8 cellular contexts compared by ENCODE assay signal in genomic region chr3:187750041-187750512, GRCh38. TPM values are rescaled to one million over a fixed set of nuclear protein-coding genes. Genes with fewer than 3 reads are reported as not detected.
DNase-seq lines count a peak whose midpoint lies in the region; ATAC-seq and TF ChIP-seq lines count a peak whose summit lies in the region.

No MANE protein-coding gene starts in this region.

- H3K9ac ChIP-seq in BLaER1 = peak overlapping the region; percentile 45

- DNase-seq in NCI-H1048 (lab: John Stamatoyannopoulos, UW) (peak; percentile 46), MCF 10A (ENCODE audit: unreplicated experiment) (no peak), lung (ENCODE audit: low spot score) (peak; percentile 71), cerebellar nuclear complex (lab: John Stamatoyannopoulos, UW) (no peak), globus pallidus (ENCODE audit: low spot score) (no peak), NCI-H1694 treated with DMSO at 0.1 percent for 48 hours (lab: John Stamatoyannopoulos, UW) (no peak)
- DNase-seq in activated effector memory CD4-positive, alpha-beta T cell treated with anti-CD3 and anti-CD28 coated beads, Interleukin-2, amount 50 U/mL, for 16 hours = no peak

- H3K9me3 Mint-ChIP-seq in MCF 10A (ENCODE audit: unreplicated experiment) = no peaks in the 10 kb centered on the region

- CTCF ChIA-PET in MCF 10A (lab: Yijun Ruan, JAX) = interaction anchor here (0.5 to 6.1 kb wide), 12 partner anchors 9 to 1486 kb away, joined by 3 to 71 read pairs (median 4); no protein-coding TSS in a partner anchor

- peak overlapping the region; percentile 58 for H3K4me3 ChIP-seq in BLaER1
- H3K4me3 ChIP-seq in lung = no peak overlapping the region

- H3K27ac Mint-ChIP-seq in MCF 10A (ENCODE audit: low read depth, unreplicated experiment) = no peak overlapping the region

- no peak for TF ChIP-seq CTCF in MCF 10A (IDR thresholded peaks at IDR 0.05; ENCODE audit: unreplicated experiment)
- no peak for TF ChIP-seq CTCF in lung (IDR thresholded peaks at IDR 0.05; ENCODE audit: control extremely low read depth, extremely low read depth)

- intact Hi-C loops in MCF 10A (cut with micrococcal nuclease) = no loop called here

- H3K27ac ChIP-seq in BLaER1 (peak overlapping the region; percentile 52; the same call in 1 of the 2 replicates), lung (ENCODE audit: low read depth in 1 of 2, low read length in 1 of 2) (peak overlapping the region; percentile 63 to 76)

- no peaks in the 10 kb centered on the region for H3K27me3 Mint-ChIP-seq in MCF 10A (ENCODE audit: insufficient read depth, unreplicated experiment)

- no peaks in the 10 kb centered on the region for H3K27me3 ChIP-seq in BLaER1
- no peaks in the 10 kb centered on the region for H3K27me3 ChIP-seq in lung (ENCODE audit: control insufficient read depth, insufficient read depth)

- H3K36me3 Mint-ChIP-seq in MCF 10A (ENCODE audit: insufficient read depth, unreplicated experiment) = peaks cover 14% of the 10 kb centered on the region

- H3K4me2 ChIP-seq in BLaER1 = peak overlapping the region; percentile 98

- H4K20me1 ChIP-seq in BLaER1 = peaks cover 2% of the 10 kb centered on the region

- BruUV-seq in MCF 10A (replicated peaks; lab: Mats Ljungman, UMichigan) = no TSS peak

- H3K9me3 ChIP-seq in BLaER1 (no peaks in the 10 kb centered on the region), lung (ENCODE audit: control insufficient read depth in 2 of 2, insufficient read depth in 1 of 2, low read length in 1 of 2) (no peaks in the 10 kb centered on the region)

- POLR2A ChIA-PET in MCF 10A (lab: Yijun Ruan, JAX) = interaction anchor here (0.9 to 9.2 kb wide), 9 partner anchors 12 to 1202 kb away, joined by 3 to 252 read pairs (median 8); partner anchors contain the start of gene LPP

- peak overlapping the region; percentile 23 for H3K4me3 Mint-ChIP-seq in MCF 10A (ENCODE audit: unreplicated experiment)

- peaks cover 9% of the 10 kb centered on the region for H3K4me1 Mint-ChIP-seq in MCF 10A (ENCODE audit: insufficient read depth, unreplicated experiment)

- WGBS in lung, 2 donors = 28 to 58% methylated on average over 11 of the region's 11 CpGs

- H3K36me3 ChIP-seq in BLaER1 (no peaks in the 10 kb centered on the region), lung (ENCODE audit: control insufficient read depth in 2 of 2, insufficient read depth in 2 of 2, low read length in 2 of 2) (no peaks in the 10 kb centered on the region)

- peak; percentile 12 for ATAC-seq in lung (ENCODE audit: insufficient read depth, low FRiP score)

- H3K4me1 ChIP-seq in BLaER1 (peaks cover 53% of the 10 kb centered on the region), lung (ENCODE audit: control insufficient read depth in 2 of 2, insufficient read depth in 2 of 2, low read length in 2 of 2) (peaks cover 0 to 3% of the 10 kb centered on the region in 2 donors)

RNA-seq across cellular contexts. Expression of gene BCL6, which starts 4.8 kb away (rescaled TPM):
- total RNA-seq in MCF 10A (2022) (16.4 and 20.9 TPM in 2 replicates), lung (100 to 1,000 TPM in 1 of 2 donors, 10 to 100 TPM in 1; 52.2 to 101 TPM)
- polyA plus RNA-seq in lung = 100 to 1,000 TPM in 1 of 2 donors, 10 to 100 TPM in 1; 29.4 to 137 TPM

RNA-seq across cellular contexts. Expression of gene RTP2, which starts 47.7 kb away (rescaled TPM):
- total RNA-seq in MCF 10A (2022) (not detected in 2 replicates), lung (not detected)
- polyA plus RNA-seq in lung = not detected

Comparison
In these comparisons a context has a peak if more than half of its experiments do, and no peak if none do; other contexts are left out.
1. DNase-seq: peak in NCI-H1048 (single experiment) and lung (single experiment); none in MCF 10A (single experiment), cerebellar nuclear complex (0 of 2), activated effector memory CD4-positive, alpha-beta T cell treated with anti-CD3 and anti-CD28 coated beads, Interleukin-2, amount 50 U/mL, for 16 hours (single experiment), globus pallidus (single experiment) and NCI-H1694 treated with DMSO at 0.1 percent for 48 hours (single experiment).